In the genomic region with DNA sequence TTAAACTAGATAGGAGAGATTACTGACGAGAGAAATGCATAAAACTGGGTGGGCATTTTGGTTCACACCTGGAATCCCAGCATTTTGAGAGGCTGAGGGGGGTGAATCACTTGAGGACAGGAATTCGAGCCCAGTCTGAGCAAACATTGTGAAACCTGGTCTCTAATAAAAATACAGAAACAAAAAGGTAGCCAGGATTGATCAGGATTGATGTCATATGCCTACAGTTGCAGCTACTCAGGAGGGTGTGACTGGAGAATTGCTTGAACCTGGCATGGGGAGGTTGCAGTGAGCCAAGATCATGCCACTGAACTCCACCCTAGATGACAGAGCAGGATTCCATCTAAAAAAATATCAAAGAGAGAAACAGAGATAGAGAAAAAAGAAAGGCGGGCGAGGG, we compare ENCODE assay signal across 19 cellular contexts.
"Had no signal": no experiment of that assay in that cellular context is flagged by ENCODE, and none has a peak within 500 bp of the region (broad histone marks: within the 10 kb centered on the region; RNA-seq: fewer than 3 reads in every experiment).

No MANE protein-coding gene starts in this region.

- ATAC-seq: gastrocnemius medialis, heart right ventricle, left cardiac atrium, left lung, left ventricle myocardium superior, lower lobe of right lung, mucosa of descending colon had no signal

- H3K4me1 ChIP-seq: esophagus muscularis mucosa, gastrocnemius medialis, heart right ventricle, left lung, lower lobe of right lung had no signal

- H3K27me3 ChIP-seq: dorsolateral prefrontal cortex, esophagus muscularis mucosa, gastrocnemius medialis, heart right ventricle, left lung had no signal

- H3K27ac ChIP-seq: coronary artery, dorsolateral prefrontal cortex, esophagus muscularis mucosa, gastrocnemius medialis, heart right ventricle, left lung, lower lobe of right lung had no signal

- H3K4me3 ChIP-seq: coronary artery, dorsolateral prefrontal cortex, esophagus muscularis mucosa, gastrocnemius medialis, heart right ventricle, left lung, lower lobe of right lung, mucosa of descending colon had no signal

- H3K36me3 ChIP-seq: esophagus muscularis mucosa, gastrocnemius medialis, heart right ventricle, left lung, lower lobe of right lung had no signal

- DNase-seq: dermis blood vessel endothelial cell; dorsolateral prefrontal cortex; effector CD4-positive, alpha-beta T cell; effector memory CD4-positive, alpha-beta T cell; foreskin melanocyte; gastrocnemius medialis; glutamatergic neuron; head of caudate nucleus; heart right ventricle; hippocampal formation; left cardiac atrium; left lung; left ventricle myocardium superior; lower lobe of right lung; mesenchymal stem cell; mucosa of descending colon; naive B cell had no signal

- H3K9me3 ChIP-seq: esophagus muscularis mucosa, gastrocnemius medialis, heart right ventricle, left lung, lower lobe of right lung, mucosa of descending colon had no signal
